Comparison of ENCODE assay signal across 8 cellular contexts in the genomic region with DNA sequence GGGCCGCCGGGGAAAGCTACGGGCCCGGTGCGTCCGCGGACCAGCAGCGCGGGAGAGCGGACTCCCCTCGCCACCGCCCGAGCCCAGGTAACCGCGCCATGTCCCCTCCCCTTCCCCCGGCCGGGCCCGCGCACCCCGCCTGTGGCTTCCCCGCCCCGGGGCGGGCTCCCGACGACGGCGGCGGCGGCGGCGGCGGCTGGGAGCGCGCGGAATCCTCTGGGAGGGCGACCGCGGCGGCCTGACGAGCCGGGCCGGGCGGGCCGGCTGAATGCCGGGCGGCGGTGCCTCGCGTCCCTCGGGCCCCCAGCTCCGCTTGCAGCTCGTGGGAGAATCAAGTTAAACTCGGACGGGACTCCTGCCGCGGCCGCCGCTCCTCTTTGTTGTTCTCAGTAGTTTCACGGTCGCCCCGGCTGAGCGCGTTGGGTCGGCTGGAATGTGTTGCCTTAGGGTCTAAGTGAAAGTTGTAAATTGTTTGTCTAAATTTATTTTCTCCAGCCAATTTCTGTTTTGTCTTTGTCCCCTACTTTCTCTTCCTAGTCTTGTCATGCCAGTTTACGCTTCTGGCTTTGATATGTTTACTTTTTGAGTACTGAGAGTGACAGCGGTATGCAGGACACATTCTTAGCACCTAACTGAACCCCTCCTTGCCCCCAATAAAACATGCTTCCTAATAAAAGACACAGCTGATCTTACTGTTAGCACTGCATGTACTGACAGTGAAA. TPM values are rescaled to one million over a fixed set of nuclear protein-coding genes. Genes with fewer than 3 reads are reported as not detected.
DNase-seq lines count a peak whose midpoint lies in the region; ATAC-seq and TF ChIP-seq lines count a peak whose summit lies in the region.

No MANE protein-coding gene starts in this region.

- peaks cover 0 to 3% (median 0%) of the 10 kb centered on the region in 11 experiments; a peak in 1 of 22 replicates for H3K9me3 ChIP-seq in BLaER1 treated with 17β-estradiol and CSF1 and Interleukin-3, amounts not matched to agents 10 nM and 100 nM (replicated peaks in 1 of 11)
- H3K9me3 ChIP-seq in OCI-LY1 (ENCODE audit: low read length) (no peaks in the 10 kb centered on the region), stomach (no peaks in the 10 kb centered on the region)

- TF ChIP-seq POLR2A in stomach (IDR thresholded peaks at IDR 0.05), result no peak

- peaks cover 49 to 63% (median 52%) of the 10 kb centered on the region in 11 experiments for H4K20me1 ChIP-seq in BLaER1 treated with 17β-estradiol and CSF1 and Interleukin-3, amounts not matched to agents 10 nM and 100 nM
- H4K20me1 ChIP-seq in OCI-LY1 (ENCODE audit: insufficient read depth, low read length), result no peaks in the 10 kb centered on the region

- H3K9me2 ChIP-seq in OCI-LY1 (ENCODE audit: low read depth, low read length), result no peaks in the 10 kb centered on the region

- WGBS in stomach, 5 donors, result 0 to 1% (median 1%) methylated on average over 26 to 64 of the region's 66 CpGs

- peak overlapping the region; percentile 96 for H3K27ac Mint-ChIP-seq in neural crest cell (ENCODE audit: unreplicated experiment)

- peak; percentile 57 for ATAC-seq in HG03439 (IDR thresholded peaks at IDR 0.05; ENCODE audit: unreplicated experiment)

- H3K4me3 Mint-ChIP-seq in neural crest cell, result peak overlapping the region; percentile 94

- peaks cover 51% of the 10 kb centered on the region for H3K79me2 ChIP-seq in OCI-LY1 (ENCODE audit: insufficient read depth, low read length)

- peak overlapping the region; percentile 97 to 100 (median 99) for H3K27ac ChIP-seq in BLaER1 treated with 17β-estradiol and CSF1 and Interleukin-3, amounts not matched to agents 10 nM and 100 nM
- H3K27ac ChIP-seq in OCI-LY1 (ENCODE audit: low read depth, low read length, poor library complexity, severe bottlenecking), result peak overlapping the region; percentile 4
- H3K27ac ChIP-seq in stomach, result peak overlapping the region; percentile 92 to 100 (median 99)

- H3K36me3 Mint-ChIP-seq in neural crest cell (ENCODE audit: low read depth), result peaks cover 2% of the 10 kb centered on the region

- TF ChIP-seq CTCF in OCI-LY1 (IDR thresholded peaks at IDR 0.05; ENCODE audit: low read length) (no peak), foreskin fibroblast (IDR thresholded peaks at IDR 0.05; ENCODE audit: low read depth, low read length) (no peak), neural crest cell (conservative IDR thresholded peaks at IDR 0.05) (no peak), stomach (IDR thresholded peaks at IDR 0.05) (no peak)

- H3K27me3 ChIP-seq in BLaER1 treated with 17β-estradiol and CSF1 and Interleukin-3, amounts not matched to agents 10 nM and 100 nM, result no peaks in the 10 kb centered on the region
- H3K27me3 ChIP-seq in OCI-LY1 (ENCODE audit: insufficient read depth, low read length), result no peaks in the 10 kb centered on the region
- H3K27me3 ChIP-seq in stomach, result no peaks in the 10 kb centered on the region

- peak overlapping the region; percentile 75 to 95 (median 88) for H3K4me3 ChIP-seq in BLaER1 treated with 17β-estradiol and CSF1 and Interleukin-3, amounts not matched to agents 10 nM and 100 nM
- peak overlapping the region; percentile 73 for H3K4me3 ChIP-seq in OCI-LY1 (ENCODE audit: low read depth, low read length, poor library complexity, severe bottlenecking)
- H3K4me3 ChIP-seq in foreskin fibroblast (ENCODE audit: low read depth in 1 of 2, low read length in 2 of 2), result peak overlapping the region; percentile 61 to 96
- H3K4me3 ChIP-seq in stomach, result peak overlapping the region; percentile 63 to 89 (median 77)

- peaks cover 2% of the 10 kb centered on the region for H3K27me3 Mint-ChIP-seq in neural crest cell (ENCODE audit: low read depth)

- H3K4me1 Mint-ChIP-seq in neural crest cell, result peaks cover 53% of the 10 kb centered on the region

- H3K4me1 ChIP-seq in BLaER1 treated with 17β-estradiol and CSF1 and Interleukin-3, amounts not matched to agents 10 nM and 100 nM, result peaks cover 40 to 75% (median 56%) of the 10 kb centered on the region in 10 experiments
- peaks cover 36% of the 10 kb centered on the region for H3K4me1 ChIP-seq in OCI-LY1 (ENCODE audit: insufficient read depth, low read length, severe bottlenecking)
- peaks cover 40 to 81% (median 62%) of the 10 kb centered on the region in 4 donors for H3K4me1 ChIP-seq in stomach

- no peak overlapping the region for H2AFZ ChIP-seq in OCI-LY1 (ENCODE audit: low read length)

- intact Hi-C loops in stomach (cut with DNase I; ENCODE audit: low total_unique reads), result no loop called here

- H3F3A ChIP-seq in OCI-LY1 (ENCODE audit: insufficient read depth, low read length), result no peaks in the 10 kb centered on the region

- no peak for TF ChIP-seq EP300 in stomach (IDR thresholded peaks at IDR 0.05)

- peaks cover 3 to 54% (median 34%) of the 10 kb centered on the region in 11 experiments; a peak in 18 of 22 replicates for H3K36me3 ChIP-seq in BLaER1 treated with 17β-estradiol and CSF1 and Interleukin-3, amounts not matched to agents 10 nM and 100 nM
- peaks cover 29% of the 10 kb centered on the region for H3K36me3 ChIP-seq in OCI-LY1 (ENCODE audit: insufficient read depth, low read length)
- H3K36me3 ChIP-seq in stomach, result peaks cover 0 to 12% (median 4%) of the 10 kb centered on the region in 4 donors

- DNase-seq in GM19238 (ENCODE audit: insufficient read length, low spot score) (peak; percentile 66), foreskin fibroblast (peak; percentile 32 to 80), neural crest cell (ENCODE audit: low read depth, low spot score) (peak; percentile 53), stomach (peak; percentile 76)
- peak; percentile 63 for DNase-seq in activated effector memory CD4-positive, alpha-beta T cell treated with Interleukin-2 at 50 U/mL for 16 hours

- peak overlapping the region; percentile 98 to 99 (median 99) for H3K9ac ChIP-seq in BLaER1 treated with 17β-estradiol and CSF1 and Interleukin-3, amounts not matched to agents 10 nM and 100 nM
- H3K9ac ChIP-seq in OCI-LY1 (ENCODE audit: low read length), result peak overlapping the region; percentile 72

- H3K9me3 Mint-ChIP-seq in neural crest cell, result no peaks in the 10 kb centered on the region

- peak overlapping the region; percentile 77 to 97 (median 87) for H3K4me2 ChIP-seq in BLaER1 treated with 17β-estradiol and CSF1 and Interleukin-3, amounts not matched to agents 10 nM and 100 nM
- H3K4me2 ChIP-seq in OCI-LY1 (ENCODE audit: low read length), result peak overlapping the region; percentile 91

RNA-seq across cellular contexts. Expression of a gene that starts 0.7 kb away (rescaled TPM):
- total RNA-seq in neural crest cell (148 and 151 TPM in 2 replicates), stomach (100 to 1,000 TPM in 3 of 5 donors, 10 to 100 TPM in 2; 42.0 to 184 (median 121) TPM)
- 10 to 100 TPM; 10.4 to 34.8 (median 13.3) TPM for polyA plus RNA-seq in stomach

Comparison
In these comparisons a context has a peak if more than half of its experiments do, and no peak if none do; other contexts are left out.
1. Peak in every context shown above with its lines: DNase-seq, ATAC-seq, H3K4me3 ChIP-seq and H3K27ac ChIP-seq.
2. H3K27ac ChIP-seq: peak in every context shown above with its lines; median percentile 99 in BLaER1 treated with 17β-estradiol and CSF1 and Interleukin-3, amounts not matched to agents 10 nM and 100 nM; 99 in stomach; 4 in OCI-LY1.